ENCODE assay signal across 22 cellular contexts in genomic region chr15:41554915-41555314, GRCh38. TPM values are rescaled to one million over a fixed set of nuclear protein-coding genes. Genes with fewer than 3 reads are reported as not detected.
"Had no signal": no experiment of that assay in that cellular context is flagged by ENCODE, and none has a peak within 500 bp of the region (broad histone marks: within the 10 kb centered on the region; RNA-seq: fewer than 3 reads in every experiment).

No MANE protein-coding gene starts in this region.

- H3K9me3 ChIP-seq: body of pancreas, testis had no signal

- H3K9me3 Mint-ChIP-seq: activated naive CD4-positive, alpha-beta T cell treated with anti-CD3 and anti-CD28 coated beads, Interleukin-2, amount 50 U/mL, for 24 hours; dendritic cell treated with granulocyte-macrophage colony-stimulating factor and Interleukin-4, amounts not matched to agents 40 ng/mL and 50 ng/mL, for 4 days; naive B cell; neural progenitor cell; stimulated activated naive B cell treated with anti-CD40 and anti-IgM and Interleukin-4, amounts not matched to agents 10 μg/mL and 1 μg/mL and 100 μg/mL, for 72 hours; T-helper 1 cell treated with Interleukin-12 subunit alpha and Interleukin-12 subunit beta and Interleukin-4 antibody, amounts not matched to agents 30 μg/mL and 1 μg/mL, for 36 hours had no signal

- H3K27ac ChIP-seq: body of pancreas, cardiac muscle cell, neural progenitor cell, testis had no signal

- H3K27ac Mint-ChIP-seq: activated naive CD4-positive, alpha-beta T cell treated with anti-CD3 and anti-CD28 coated beads, Interleukin-2, amount 50 U/mL, for 24 hours; dendritic cell treated with granulocyte-macrophage colony-stimulating factor and Interleukin-4, amounts not matched to agents 40 ng/mL and 50 ng/mL, for 4 days; naive B cell; neural progenitor cell; stimulated activated naive B cell treated with anti-CD40 and anti-IgM and Interleukin-4, amounts not matched to agents 10 μg/mL and 1 μg/mL and 100 μg/mL, for 72 hours; T-helper 1 cell treated with Interleukin-12 subunit alpha and Interleukin-12 subunit beta and Interleukin-4 antibody, amounts not matched to agents 30 μg/mL and 1 μg/mL, for 36 hours had no signal

- H3K36me3 Mint-ChIP-seq: activated naive CD4-positive, alpha-beta T cell treated with anti-CD3 and anti-CD28 coated beads, Interleukin-2, amount 50 U/mL, for 24 hours; neural progenitor cell had no signal

- H3K4me3 Mint-ChIP-seq: activated naive CD4-positive, alpha-beta T cell treated with anti-CD3 and anti-CD28 coated beads, Interleukin-2, amount 50 U/mL, for 24 hours; dendritic cell treated with granulocyte-macrophage colony-stimulating factor and Interleukin-4, amounts not matched to agents 40 ng/mL and 50 ng/mL, for 4 days; neural progenitor cell; stimulated activated naive B cell treated with anti-CD40 and anti-IgM and Interleukin-4, amounts not matched to agents 10 μg/mL and 1 μg/mL and 100 μg/mL, for 72 hours; T-helper 1 cell treated with Interleukin-12 subunit alpha and Interleukin-12 subunit beta and Interleukin-4 antibody, amounts not matched to agents 30 μg/mL and 1 μg/mL, for 36 hours had no signal

- H3K36me3 ChIP-seq: cardiac muscle cell, neural progenitor cell had no signal

- H3K4me3 ChIP-seq: body of pancreas, cardiac muscle cell, lung, neural progenitor cell, testis had no signal

- DNase-seq: activated CD4-positive, alpha-beta T cell treated with anti-CD3 and anti-CD28 coated beads for 48 hours; activated CD4-positive, CD25-positive, alpha-beta regulatory T cell; activated gamma-delta T cell treated with Interleukin-2 at 50 U/mL for 16 hours; activated T-cell treated with anti-CD3 and anti-CD28 coated beads, Interleukin-2, amount 50 U/mL, for 1 hour; body of pancreas; effector CD8-positive, alpha-beta T cell; foreskin melanocyte; glutamatergic neuron; naive B cell; retina; stimulated activated CD4-positive, alpha-beta T cell treated with anti-CD3 and anti-CD28 coated beads, Interleukin-2, amount 100 ng/mL, for 48 hours; stimulated activated CD8-positive, alpha-beta memory T cell treated with anti-CD3 and anti-CD28 coated beads, Interleukin-4, amount 100 ng/mL, for 48 hours; stimulated activated naive B cell treated with anti-CD40 and anti-IgM and Interleukin-4, amounts not matched to agents 10 μg/mL and 1 μg/mL and 100 μg/mL, for 72 hours; testis had no signal

- ATAC-seq: body of pancreas; esophagus mucosa; stimulated activated naive B cell treated with anti-CD40 and anti-IgM and Interleukin-4, amounts not matched to agents 10 μg/mL and 1 μg/mL and 100 μg/mL, for 72 hours had no signal

RNA-seq across cellular contexts. Expression of gene LTK, which starts 41.3 kb away (rescaled TPM):
- total RNA-seq: body of pancreas, osteoblast had no signal
